Comparison of ENCODE assay signal across 16 cellular contexts in the genomic region with DNA sequence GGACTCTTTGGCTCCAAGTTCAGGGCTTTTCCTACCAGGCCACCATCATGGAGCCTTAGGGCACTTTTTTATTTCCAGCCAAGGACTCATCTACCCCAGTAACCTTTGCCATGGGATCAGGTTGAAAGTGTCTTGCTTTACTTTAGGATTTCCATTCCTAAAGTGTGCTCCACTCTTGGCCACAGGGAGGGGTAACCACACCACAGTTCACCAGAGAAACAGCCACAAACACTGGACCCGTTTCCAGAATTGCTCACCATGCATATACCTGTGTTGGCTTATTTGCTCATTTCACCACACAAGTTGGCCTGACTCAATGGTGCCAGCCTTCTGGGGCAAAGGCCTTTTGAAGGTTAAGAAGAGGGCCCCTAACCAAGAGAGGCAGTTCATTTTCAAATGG.
A peak's percentile ranks its signal among the peaks of the same experiment; 100 is the strongest.
DNase-seq lines count a peak whose midpoint lies in the region; ATAC-seq, FAIRE-seq and TF ChIP-seq lines count a peak whose summit lies in the region.
"Had no signal": no experiment of that assay in that cellular context is flagged by ENCODE, and none has a peak within 500 bp of the region (broad histone marks: within the 10 kb centered on the region; RNA-seq: fewer than 3 reads in every experiment).

No MANE protein-coding gene starts in this region.

- H2AK5ac ChIP-seq in mesenchymal stem cell (ENCODE audit: low read length, severe bottlenecking), result no peak overlapping the region

- DNase-seq in K562 (ENCODE audit: extremely low read depth in 1 of 4, low spot score in 3 of 4) (no peak), mesenchymal stem cell (no peak), GOT3 (lab: John Stamatoyannopoulos, UW) (no peak), NCI-H82 treated with DMSO at 0.1 percent for 48 hours (lab: John Stamatoyannopoulos, UW; ENCODE audit: unreplicated experiment) (no peak), hepatic stellate cell (ENCODE audit: low spot score) (no peak)
- DNase-seq: CD4-positive, CD25-positive, alpha-beta regulatory T cell; DMS153; NCI-H1417 treated with DMSO at 0.1 percent for 48 hours; NCI-H1930; NCI-H510A treated with DMSO at 0.1 percent for 48 hours; NCI-H82 had no signal

- no peak for TF ChIP-seq POLR2A in K562 (conservative IDR thresholded peaks at IDR 0.05)

- 0% methylated on average over 1 of the region's 1 CpG for WGBS in K562 (ENCODE audit: insufficient coverage, low coverage, missing lambda C conversion rate)
- 75% methylated on average over 1 of the region's 1 CpG for WGBS in mesenchymal stem cell

- no peak overlapping the region for H2BK120ac ChIP-seq in mesenchymal stem cell (ENCODE audit: low read depth, low read length)

- no peak for FAIRE-seq in K562 (lab: Jason Lieb, UNC)
- FAIRE-seq: HTR-8/SVneo had no signal

- ATAC-seq in K562, result peak; percentile 39; the same call in 1 of the 3 replicates

- H3K9me3 ChIP-seq in K562 (replicated peaks; ENCODE audit: control insufficient read depth, insufficient read depth, low read depth, low read length) (no peaks in the 10 kb centered on the region), mesenchymal stem cell (ENCODE audit: control insufficient read depth, low read length) (no peaks in the 10 kb centered on the region)
- H3K9me3 ChIP-seq: Caco-2 had no signal

- POLR2A ChIA-PET in K562 (lab: Yijun Ruan, JAX), result no interaction called here

- no peak overlapping the region for H3K14ac ChIP-seq in mesenchymal stem cell (ENCODE audit: low read length in 2 of 2)

- no peak overlapping the region for H2BK5ac ChIP-seq in mesenchymal stem cell (ENCODE audit: low read depth, low read length, poor library complexity, severe bottlenecking)

- H3K18ac ChIP-seq in mesenchymal stem cell (ENCODE audit: low read depth in 1 of 2, low read length in 2 of 2), result no peak overlapping the region

- BruUV-seq in K562 (replicated peaks; lab: Mats Ljungman, UMichigan), result no TSS peak

- no peaks in the 10 kb centered on the region for H3K79me1 ChIP-seq in mesenchymal stem cell (replicated peaks; ENCODE audit: low read length, poor library complexity, severe bottlenecking)

- H4K91ac ChIP-seq in mesenchymal stem cell (ENCODE audit: low read length), result no peak overlapping the region

- H3K4me2 ChIP-seq in K562 (ENCODE audit: insufficient read depth, low read length), result no peak overlapping the region
- H3K4me2 ChIP-seq in mesenchymal stem cell (ENCODE audit: low read length, poor library complexity, severe bottlenecking), result peak overlapping the region; percentile 7

- H2AFZ ChIP-seq in K562 (ENCODE audit: low read depth, low read length) (no peak overlapping the region), mesenchymal stem cell (ENCODE audit: low read depth, low read length) (no peak overlapping the region)

- H3K4me1 ChIP-seq in K562 (replicated peaks in 1 of 2; ENCODE audit: control insufficient read depth in 2 of 2, insufficient read depth in 2 of 2, low read length in 2 of 2) (peaks cover 0 to 5% of the 10 kb centered on the region in 2 experiments; a peak in 1 of 5 replicates), mesenchymal stem cell (ENCODE audit: control insufficient read depth, insufficient read depth, low read depth, low read length) (no peaks in the 10 kb centered on the region)
- H3K4me1 ChIP-seq: Caco-2 had no signal

- H3K9ac ChIP-seq in K562 (ENCODE audit: insufficient read depth in 1 of 2, low read depth in 2 of 2, low read length in 2 of 2), result no peak overlapping the region
- no peak overlapping the region for H3K9ac ChIP-seq in mesenchymal stem cell (ENCODE audit: low read length)

- TF ChIP-seq RAD21 in Ishikawa (IDR thresholded peaks at IDR 0.05; ENCODE audit: low read depth) (peak; percentile 30; the same call in 1 of the 2 replicates), K562 (CRISPR knock-in tag; conservative IDR thresholded peaks at IDR 0.05 in 1 of 2, IDR thresholded peaks at IDR 0.05 in 1 of 2) (peak in 1 of 2 experiments; percentile 27; a peak in 1 of 4 replicates)

- H3K36me3 ChIP-seq in K562 (ENCODE audit: control insufficient read depth, insufficient read depth, low read length) (no peaks in the 10 kb centered on the region), mesenchymal stem cell (ENCODE audit: control insufficient read depth in 1 of 2, insufficient read depth in 2 of 2, low read depth in 1 of 2, low read length in 2 of 2) (peaks cover 0 to 4% of the 10 kb centered on the region in 2 experiments)

- no peak overlapping the region for H3K4ac ChIP-seq in mesenchymal stem cell (ENCODE audit: low read depth in 1 of 2, low read length in 2 of 2)

- H3K9me1 ChIP-seq in K562 (ENCODE audit: control insufficient read depth, insufficient read depth, low read length), result no peaks in the 10 kb centered on the region

- TF ChIP-seq EP300 in Ishikawa (IDR thresholded peaks at IDR 0.05; ENCODE audit: borderline replicate concordance) (no peak), K562 (IDR thresholded peaks at IDR 0.05; ENCODE audit: low read length) (no peak)

- intact Hi-C loops in K562 (cut with micrococcal nuclease), result no loop called here

- H3K79me2 ChIP-seq in K562 (ENCODE audit: control insufficient read depth, insufficient read depth, low read length), result no peaks in the 10 kb centered on the region

- H3K27me3 ChIP-seq in K562 (ENCODE audit: control insufficient read depth in 2 of 2, insufficient read depth in 2 of 2, low read length in 2 of 2) (peaks cover 11 to 48% of the 10 kb centered on the region in 2 experiments; a peak in 4 of 5 replicates), mesenchymal stem cell (ENCODE audit: control insufficient read depth in 1 of 2, insufficient read depth in 1 of 2, low read length in 2 of 2) (peaks cover 0 to 61% of the 10 kb centered on the region in 2 experiments)

- no peak overlapping the region for H3K23ac ChIP-seq in mesenchymal stem cell (ENCODE audit: low read length in 2 of 2)

- in situ Hi-C loops in K562 (cut with MboI), result no loop called here

- H3K27ac ChIP-seq in K562 (ENCODE audit: extremely low read depth, low read depth, low read length) (no peak overlapping the region), mesenchymal stem cell (ENCODE audit: low read length, poor library complexity, severe bottlenecking) (no peak overlapping the region)
- H3K27ac ChIP-seq: HL-60 had no signal

- TF ChIP-seq CTCF in GM12873 (IDR thresholded peaks at IDR 0.05; ENCODE audit: insufficient read depth, low read depth, low read length, missing control alignments) (peak; percentile 26), K562 (IDR thresholded peaks at IDR 0.05 in 2 of 3, conservative IDR thresholded peaks at IDR 0.05 in 1 of 3; ENCODE audit: insufficient read depth in 2 of 3, low read depth in 1 of 3, low read length in 3 of 3) (peak in 1 of 3 experiments; percentile 23; a peak in 1 of 6 replicates)

- CTCF ChIA-PET in K562 (lab: Yijun Ruan, JAX; ENCODE audit: low intra/inter-chr PET ratio), result no interaction called here

- no peak overlapping the region for H2BK15ac ChIP-seq in mesenchymal stem cell (ENCODE audit: low read depth, poor library complexity, severe bottlenecking)

- H3K4me3 ChIP-seq in K562, result no peak overlapping the region
- no peak overlapping the region for H3K4me3 ChIP-seq in mesenchymal stem cell (ENCODE audit: insufficient read depth in 1 of 2, low read depth in 1 of 2, low read length in 2 of 2)

- no peak overlapping the region for H4K8ac ChIP-seq in mesenchymal stem cell (ENCODE audit: low read length)

- H2BK12ac ChIP-seq in mesenchymal stem cell (ENCODE audit: low read length in 2 of 2), result no peak overlapping the region

- H4K20me1 ChIP-seq in K562 (replicated peaks; ENCODE audit: control insufficient read depth, insufficient read depth, low read length), result peaks cover 3% of the 10 kb centered on the region; the same call in 1 of the 2 replicates

TF ChIP-seq in Ishikawa, 13 proteins besides CTCF, POLR2A, EP300 and RAD21:
- TF ChIP-seq TCF12 (IDR thresholded peaks at IDR 0.05; ENCODE audit: low read depth) (no peak), TAF1 (IDR thresholded peaks at IDR 0.05; ENCODE audit: low read depth) (no peak), TEAD4 (IDR thresholded peaks at IDR 0.05) (no peak), FOXM1 (IDR thresholded peaks at IDR 0.05; ENCODE audit: borderline replicate concordance, low read depth) (no peak), NFIC (IDR thresholded peaks at IDR 0.05) (no peak), ZBTB7A (IDR thresholded peaks at IDR 0.05; ENCODE audit: low read depth) (no peak), CREB1 (IDR thresholded peaks at IDR 0.05; ENCODE audit: low read depth) (no peak), EGR1 (IDR thresholded peaks at IDR 0.05) (no peak), YY1 (IDR thresholded peaks at IDR 0.05; ENCODE audit: low read depth) (no peak)
- TF ChIP-seq, protein P1, sequence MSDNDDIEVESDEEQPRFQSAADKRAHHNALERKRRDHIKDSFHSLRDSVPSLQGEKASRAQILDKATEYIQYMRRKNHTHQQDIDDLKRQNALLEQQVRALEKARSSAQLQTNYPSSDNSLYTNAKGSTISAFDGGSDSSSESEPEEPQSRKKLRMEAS (IDR thresholded peaks at IDR 0.05), result no peak

TF ChIP-seq in K562, 482 proteins besides CTCF, POLR2A, EP300 and RAD21 (continues in another document):
- TF ChIP-seq, protein P2, sequence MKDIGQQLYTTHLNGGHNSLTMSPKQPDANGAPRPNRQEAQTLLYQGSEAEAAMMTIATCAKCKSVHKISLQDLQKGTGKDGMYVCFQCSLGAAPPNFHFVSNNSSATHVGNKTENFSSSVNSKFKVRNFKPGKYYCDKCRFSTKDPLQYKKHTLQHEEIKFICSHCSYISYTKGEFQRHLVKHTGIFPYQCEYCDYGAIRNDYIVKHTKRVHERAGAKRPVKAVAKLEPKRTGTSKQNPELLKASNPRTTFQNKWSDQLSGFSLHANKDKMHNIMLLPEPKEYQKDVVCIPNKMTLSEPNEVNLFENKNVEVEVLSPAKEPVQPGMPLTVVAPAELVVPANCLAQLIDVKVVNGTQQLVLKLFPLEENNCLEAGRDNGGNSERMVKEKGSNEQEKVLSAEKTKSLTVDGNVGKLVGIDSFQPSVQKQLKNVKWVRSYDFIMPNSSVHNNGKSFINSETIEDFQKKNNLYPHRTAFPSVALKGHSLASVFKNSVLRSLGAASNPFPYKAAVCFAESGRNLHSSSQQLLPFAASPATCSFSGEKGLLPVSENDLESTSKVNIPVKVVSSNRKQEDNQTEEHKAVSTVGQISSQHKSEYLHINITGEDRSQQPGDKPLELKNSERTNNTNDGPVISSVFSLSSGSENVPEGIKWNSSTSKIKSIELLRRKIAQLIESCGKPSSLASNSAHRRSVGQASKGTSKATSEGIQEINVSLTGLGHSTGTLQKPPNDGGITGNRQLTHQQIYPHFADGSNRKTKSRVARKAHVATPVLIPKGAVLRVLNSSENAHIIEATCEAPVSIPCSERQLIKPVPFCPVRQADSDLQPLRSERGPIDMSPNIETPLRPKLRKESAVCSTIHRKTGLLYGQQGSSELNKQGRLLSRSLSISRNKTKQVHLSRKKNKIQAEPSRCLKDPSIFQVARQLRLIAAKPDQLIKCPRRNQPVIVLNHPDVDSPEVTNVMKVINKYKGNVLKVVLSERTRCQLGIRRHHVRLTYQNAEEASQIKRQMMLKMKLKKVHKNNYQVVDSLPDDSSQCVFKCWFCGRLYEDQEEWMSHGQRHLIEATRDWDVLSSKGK (CRISPR knock-in tag; IDR thresholded peaks at IDR 0.05), result no peak
